Comparison of ENCODE assay signal across 12 cellular contexts in genomic region chr18:63175264-63175663, GRCh38.
A peak's percentile ranks its signal among the peaks of the same experiment; 100 is the strongest.
DNase-seq lines count a peak whose midpoint lies in the region; ATAC-seq and TF ChIP-seq lines count a peak whose summit lies in the region.
"Had no signal": no experiment of that assay in that cellular context is flagged by ENCODE, and none has a peak within 500 bp of the region (broad histone marks: within the 10 kb centered on the region; RNA-seq: fewer than 3 reads in every experiment).

No MANE protein-coding gene starts in this region.

- no peak for TF ChIP-seq CTCF in OCI-LY1 (IDR thresholded peaks at IDR 0.05; ENCODE audit: low read length)
- TF ChIP-seq CTCF in left lung (IDR thresholded peaks at IDR 0.05): no peak

- H3K9ac ChIP-seq in OCI-LY1 (ENCODE audit: low read length) (no peak overlapping the region), subcutaneous abdominal adipose tissue (ENCODE audit: low read length in 5 of 5) (no peak overlapping the region)

- H3K9me3 Mint-ChIP-seq in activated naive CD4-positive, alpha-beta T cell treated with anti-CD3 and anti-CD28 coated beads for 36 hours: no peaks in the 10 kb centered on the region
- H3K9me3 Mint-ChIP-seq: immature natural killer cell had no signal

- no peaks in the 10 kb centered on the region for H3K9me3 ChIP-seq in OCI-LY1 (ENCODE audit: low read length)
- H3K9me3 ChIP-seq in subcutaneous abdominal adipose tissue (ENCODE audit: control insufficient read depth in 5 of 5, low read length in 5 of 5): no peaks in the 10 kb centered on the region
- H3K9me3 ChIP-seq in left lung: no peaks in the 10 kb centered on the region

- no peaks in the 10 kb centered on the region for H3K27me3 ChIP-seq in OCI-LY1 (ENCODE audit: insufficient read depth, low read length)
- no peaks in the 10 kb centered on the region for H3K27me3 ChIP-seq in subcutaneous abdominal adipose tissue (ENCODE audit: control insufficient read depth in 5 of 5, insufficient read depth in 4 of 5, low read length in 5 of 5)
- no peaks in the 10 kb centered on the region for H3K27me3 ChIP-seq in left lung

- DNase-seq in activated naive CD4-positive, alpha-beta T cell treated with anti-CD3 and anti-CD28 coated beads for 36 hours: no peak
- no peak for DNase-seq in activated naive CD4-positive, alpha-beta T cell treated with anti-CD3 and anti-CD28 coated beads, Interleukin-2, amount 50 U/mL, for 16 hours
- DNase-seq in KG1 (lab: John Stamatoyannopoulos, UW): no peak
- no peak for DNase-seq in C1 segment of cervical spinal cord (lab: John Stamatoyannopoulos, UW)
- no peak for DNase-seq in left lung
- DNase-seq: DMS79 treated with DMSO at 0.1 percent for 48 hours, immature natural killer cell, NCI-H1048, NCI-H345 had no signal

- peak overlapping the region; percentile 57 for H3K27ac ChIP-seq in OCI-LY1 (ENCODE audit: low read depth, low read length, poor library complexity, severe bottlenecking)
- H3K27ac ChIP-seq in subcutaneous abdominal adipose tissue (ENCODE audit: low read depth, low read length): peak overlapping the region; percentile 68
- H3K27ac ChIP-seq in left lung: no peak overlapping the region

- H3K36me3 Mint-ChIP-seq in activated naive CD4-positive, alpha-beta T cell treated with anti-CD3 and anti-CD28 coated beads for 36 hours (ENCODE audit: low read depth): peaks cover 6% of the 10 kb centered on the region

- H3K4me1 Mint-ChIP-seq in activated naive CD4-positive, alpha-beta T cell treated with anti-CD3 and anti-CD28 coated beads for 36 hours (ENCODE audit: low read depth): peaks cover 61% of the 10 kb centered on the region

- peaks cover 82% of the 10 kb centered on the region for H3K79me2 ChIP-seq in OCI-LY1 (ENCODE audit: insufficient read depth, low read length)

- H3K4me3 Mint-ChIP-seq in activated naive CD4-positive, alpha-beta T cell treated with anti-CD3 and anti-CD28 coated beads for 36 hours: no peak overlapping the region
- H3K4me3 Mint-ChIP-seq: immature natural killer cell had no signal

- ATAC-seq in GM21526 (IDR thresholded peaks at IDR 0.05; ENCODE audit: low FRiP score, unreplicated experiment): peak; percentile 37
- no peak for ATAC-seq in left lung

- intact Hi-C loops in activated naive CD4-positive, alpha-beta T cell treated with anti-CD3 and anti-CD28 coated beads for 36 hours (cut with micrococcal nuclease): no loop called here
- intact Hi-C loops in left lung (cut with DNase I): no loop called here

- H3K27me3 Mint-ChIP-seq in activated naive CD4-positive, alpha-beta T cell treated with anti-CD3 and anti-CD28 coated beads for 36 hours (ENCODE audit: low read depth): no peaks in the 10 kb centered on the region

- H4K20me1 ChIP-seq in OCI-LY1 (ENCODE audit: insufficient read depth, low read length): no peaks in the 10 kb centered on the region

- H3K4me2 ChIP-seq in OCI-LY1 (ENCODE audit: low read length): no peak overlapping the region

- H3K36me3 ChIP-seq in OCI-LY1 (ENCODE audit: insufficient read depth, low read length) (peaks cover 82% of the 10 kb centered on the region), subcutaneous abdominal adipose tissue (ENCODE audit: control insufficient read depth in 5 of 5, insufficient read depth in 5 of 5, low read length in 5 of 5) (peaks cover 0 to 3% (median 0%) of the 10 kb centered on the region in 5 donors), left lung (no peaks in the 10 kb centered on the region)

- CTCF ChIA-PET in activated naive CD4-positive, alpha-beta T cell treated with anti-CD3 and anti-CD28 coated beads for 36 hours (lab: Charles Lee): interaction anchor here (1.0 kb wide), 1 partner anchor 13 kb away, joined by 4 read pairs; no protein-coding TSS in a partner anchor

- H3K4me3 ChIP-seq in OCI-LY1 (ENCODE audit: low read depth, low read length, poor library complexity, severe bottlenecking) (no peak overlapping the region), subcutaneous abdominal adipose tissue (ENCODE audit: low read depth in 1 of 5, low read length in 5 of 5) (no peak overlapping the region), left lung (no peak overlapping the region)

- peak overlapping the region; percentile 14 for H3K27ac Mint-ChIP-seq in activated naive CD4-positive, alpha-beta T cell treated with anti-CD3 and anti-CD28 coated beads for 36 hours

- no peak overlapping the region for H2AFZ ChIP-seq in OCI-LY1 (ENCODE audit: low read length)

- no peaks in the 10 kb centered on the region for H3F3A ChIP-seq in OCI-LY1 (ENCODE audit: insufficient read depth, low read length)

- H3K9me2 ChIP-seq in OCI-LY1 (ENCODE audit: low read depth, low read length): no peaks in the 10 kb centered on the region

- peaks cover 63% of the 10 kb centered on the region for H3K4me1 ChIP-seq in OCI-LY1 (ENCODE audit: insufficient read depth, low read length, severe bottlenecking)
- H3K4me1 ChIP-seq in subcutaneous abdominal adipose tissue (ENCODE audit: control insufficient read depth in 5 of 5, insufficient read depth in 5 of 5, low read length in 5 of 5): peaks cover 6 to 28% (median 19%) of the 10 kb centered on the region in 5 donors
- no peaks in the 10 kb centered on the region for H3K4me1 ChIP-seq in left lung

Comparison
In these comparisons a context has a peak if more than half of its experiments do, and no peak if none do; other contexts are left out.
1. H3K27ac ChIP-seq: peak in OCI-LY1 (single experiment) and subcutaneous abdominal adipose tissue (single experiment); none in left lung (0 of 2).